Comparison of ENCODE assay signal across 17 cellular contexts in the genomic region with DNA sequence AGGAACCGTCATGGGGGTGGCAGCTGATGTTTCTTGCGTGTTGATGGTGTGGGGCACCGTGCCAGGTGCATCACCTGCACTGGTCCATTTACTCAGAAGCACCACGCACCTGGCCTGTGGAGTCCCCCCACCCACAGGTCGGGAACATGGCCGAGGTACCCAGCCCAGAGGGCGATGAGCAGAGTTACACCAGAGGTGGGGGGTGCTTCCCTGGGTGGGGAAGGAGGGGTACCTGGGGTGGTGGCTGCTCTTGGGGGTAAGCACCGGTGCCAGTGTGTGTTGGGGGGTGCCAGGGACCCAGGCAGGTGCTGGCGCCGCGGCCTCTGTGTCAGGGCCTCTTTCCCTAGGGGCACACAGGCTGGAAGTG. TPM values are rescaled to one million over a fixed set of nuclear protein-coding genes. Genes with fewer than 3 reads are reported as not detected.
DNase-seq lines count a peak whose midpoint lies in the region; ATAC-seq and TF ChIP-seq lines count a peak whose summit lies in the region.
"Had no signal": no experiment of that assay in that cellular context is flagged by ENCODE, and none has a peak within 500 bp of the region (broad histone marks: within the 10 kb centered on the region; RNA-seq: fewer than 3 reads in every experiment).

No MANE protein-coding gene starts in this region.

- ATAC-seq in HG03460 (IDR thresholded peaks at IDR 0.05; ENCODE audit: unreplicated experiment) (no peak), GM21367 (IDR thresholded peaks at IDR 0.05; ENCODE audit: unreplicated experiment) (no peak)

- no peak overlapping the region for H3K27ac Mint-ChIP-seq in osteocyte (ENCODE audit: unreplicated experiment)

- H3K4me2 ChIP-seq in parathyroid adenoma (ENCODE audit: low read length): no peak overlapping the region
- H3K4me2 ChIP-seq: BLaER1 had no signal

- H3K9ac ChIP-seq in HUES6 (ENCODE audit: low read length) (no peak overlapping the region), parathyroid adenoma (no peak overlapping the region)
- H3K9ac ChIP-seq: BLaER1 had no signal

- H3K27ac ChIP-seq in HUES6 (ENCODE audit: low read depth, low read length) (0 out of 2 replicates have a peak overlapping the region, but pooled peaks have one; percentile 23), parathyroid adenoma (peak overlapping the region; percentile 54)
- H3K27ac ChIP-seq: 22Rv1, BLaER1, SJSA1 had no signal

- H3K4me1 Mint-ChIP-seq in osteocyte (ENCODE audit: unreplicated experiment): peaks cover 2% of the 10 kb centered on the region

- TF ChIP-seq CTCF in parathyroid adenoma (IDR thresholded peaks at IDR 0.05) (no peak), osteocyte (IDR thresholded peaks at IDR 0.05) (no peak)

- H3K4me3 ChIP-seq in HUES6 (ENCODE audit: low read depth, low read length): no peak overlapping the region
- H3K4me3 ChIP-seq in parathyroid adenoma (ENCODE audit: low read depth, low read length): no peak overlapping the region
- H3K4me3 ChIP-seq: BLaER1, SJSA1 had no signal

- DNase-seq in DMS79 (lab: John Stamatoyannopoulos, UW) (peak; percentile 33), DMS79 treated with DMSO at 0.1 percent for 48 hours (lab: John Stamatoyannopoulos, UW) (no peak), dermis blood vessel endothelial cell (peak; percentile 47), osteocyte (ENCODE audit: extremely low spot score, unreplicated experiment) (no peak)
- DNase-seq: activated CD4-positive, alpha-beta T cell treated with anti-CD3 and anti-CD28 coated beads for 48 hours; central memory CD4-positive, alpha-beta T cell; immature natural killer cell; NCI-H446; T-helper 9 cell had no signal

- H2AFZ ChIP-seq in parathyroid adenoma: no peak overlapping the region

- H3K36me3 ChIP-seq in HUES6 (ENCODE audit: control insufficient read depth, insufficient read depth, low read length): peaks cover 25% of the 10 kb centered on the region
- no peaks in the 10 kb centered on the region for H3K36me3 ChIP-seq in parathyroid adenoma (ENCODE audit: control insufficient read depth, insufficient read depth, low read length)

- H3K27me3 ChIP-seq in HUES6 (ENCODE audit: control insufficient read depth, insufficient read depth, low read length): no peaks in the 10 kb centered on the region
- no peaks in the 10 kb centered on the region for H3K27me3 ChIP-seq in parathyroid adenoma (ENCODE audit: control insufficient read depth, insufficient read depth, low read length)
- H3K27me3 ChIP-seq: BLaER1, SJSA1 had no signal

- H3K9me3 ChIP-seq in HUES6 (ENCODE audit: control insufficient read depth, insufficient read depth, low read depth, low read length) (peaks cover 4% of the 10 kb centered on the region; the same call in 1 of the 2 replicates), parathyroid adenoma (ENCODE audit: control insufficient read depth, low read length) (no peaks in the 10 kb centered on the region)
- H3K9me3 ChIP-seq: SJSA1 had no signal

- peaks cover 12% of the 10 kb centered on the region for H3K4me1 ChIP-seq in HUES6 (ENCODE audit: control insufficient read depth, insufficient read depth, low read length)
- peaks cover 9% of the 10 kb centered on the region for H3K4me1 ChIP-seq in parathyroid adenoma

- H3K9me3 Mint-ChIP-seq in osteocyte (ENCODE audit: unreplicated experiment): no peaks in the 10 kb centered on the region
- H3K9me3 Mint-ChIP-seq: immature natural killer cell had no signal

- H3K36me3 Mint-ChIP-seq in osteocyte (ENCODE audit: unreplicated experiment): peaks cover 4% of the 10 kb centered on the region

- H3K4me3 Mint-ChIP-seq in osteocyte (ENCODE audit: unreplicated experiment): no peak overlapping the region
- H3K4me3 Mint-ChIP-seq: immature natural killer cell had no signal

- H3K79me2 ChIP-seq in parathyroid adenoma: peaks cover 23% of the 10 kb centered on the region

- no peaks in the 10 kb centered on the region for H3K27me3 Mint-ChIP-seq in osteocyte (ENCODE audit: unreplicated experiment)

RNA-seq across cellular contexts. Expression of a gene that starts 5.0 kb away (rescaled TPM):
- total RNA-seq in dermis blood vessel endothelial cell (0.05 TPM in 1 of 2 replicates, not detected in the other), osteocyte (not detected in 2 replicates)
- total RNA-seq: omental fat pad, SJSA1 had no signal

Comparison
In these comparisons a context has a peak if more than half of its experiments do, and no peak if none do; other contexts are left out.
1. DNase-seq: peak in DMS79 (single experiment) and dermis blood vessel endothelial cell (single experiment); none in DMS79 treated with DMSO at 0.1 percent for 48 hours (single experiment) and osteocyte (single experiment).